ENCODE assay signal across 8 cellular contexts in genomic region chr13:107373551-107373950, GRCh38.
A peak's percentile ranks its signal among the peaks of the same experiment; 100 is the strongest.
DNase-seq lines count a peak whose midpoint lies in the region; ATAC-seq and TF ChIP-seq lines count a peak whose summit lies in the region.

No MANE protein-coding gene starts in this region.

- intact Hi-C loops in stomach (cut with DNase I; ENCODE audit: low total_unique reads): no loop called here
- intact Hi-C loops in prostate gland (cut with DNase I): no loop called here
- intact Hi-C loops in gastrocnemius medialis (cut with DNase I; ENCODE audit: low total_unique reads): no loop called here
- intact Hi-C loops in left ventricle myocardium superior (cut with micrococcal nuclease): no loop called here

- no peak overlapping the region for H3K9ac ChIP-seq in OCI-LY3 (ENCODE audit: low read length)

- H2AFZ ChIP-seq in OCI-LY3 (ENCODE audit: low read depth, low read length): peak overlapping the region; percentile 78

- TF ChIP-seq EP300 in stomach (IDR thresholded peaks at IDR 0.05): no peak

- H3K27me3 ChIP-seq in OCI-LY3 (ENCODE audit: low read depth, low read length) (no peaks in the 10 kb centered on the region), stomach (no peaks in the 10 kb centered on the region), prostate gland (replicated peaks; ENCODE audit: insufficient read depth) (no peaks in the 10 kb centered on the region), gastrocnemius medialis (no peaks in the 10 kb centered on the region)

- peak; percentile 77 for TF ChIP-seq CTCF in OCI-LY3 (IDR thresholded peaks at IDR 0.05; ENCODE audit: low read depth, low read length)
- peak; percentile 54 for TF ChIP-seq CTCF in fibroblast of pulmonary artery (IDR thresholded peaks at IDR 0.05; ENCODE audit: low read length, missing control alignments)
- TF ChIP-seq CTCF in stomach (IDR thresholded peaks at IDR 0.05): peak in 4 of 7 experiments; percentile 18 to 44 (median 29)
- no peak for TF ChIP-seq CTCF in prostate gland (IDR thresholded peaks at IDR 0.05)
- TF ChIP-seq CTCF in gastrocnemius medialis (IDR thresholded peaks at IDR 0.05 in 4 of 5, conservative IDR thresholded peaks at IDR 0.05 in 1 of 5): no peak

- no peak overlapping the region for H3K27ac ChIP-seq in OCI-LY3 (ENCODE audit: low read length)
- H3K27ac ChIP-seq in stomach: no peak overlapping the region
- H3K27ac ChIP-seq in prostate gland: no peak overlapping the region
- H3K27ac ChIP-seq in gastrocnemius medialis: no peak overlapping the region

- H3K4me3 ChIP-seq in OCI-LY3 (ENCODE audit: low read length): peak overlapping the region; percentile 60
- no peak overlapping the region for H3K4me3 ChIP-seq in fibroblast of pulmonary artery (replicated peaks; ENCODE audit: low read depth, low read length)
- no peak overlapping the region for H3K4me3 ChIP-seq in stomach
- no peak overlapping the region for H3K4me3 ChIP-seq in prostate gland
- H3K4me3 ChIP-seq in gastrocnemius medialis: no peak overlapping the region

- H3K4me2 ChIP-seq in OCI-LY3 (ENCODE audit: low read length): peak overlapping the region; percentile 65

- no peaks in the 10 kb centered on the region for H3K79me2 ChIP-seq in OCI-LY3 (ENCODE audit: low read length)

- 5 to 13% (median 8%) methylated on average over 3 of the region's 3 CpGs for WGBS in stomach, 5 donors
- WGBS in prostate gland: 6% methylated on average over 3 of the region's 3 CpGs

- no peaks in the 10 kb centered on the region for H3K36me3 ChIP-seq in OCI-LY3 (replicated peaks; ENCODE audit: low read depth, low read length)
- no peaks in the 10 kb centered on the region for H3K36me3 ChIP-seq in stomach
- no peaks in the 10 kb centered on the region for H3K36me3 ChIP-seq in prostate gland
- H3K36me3 ChIP-seq in gastrocnemius medialis: no peaks in the 10 kb centered on the region

- H3K4me1 ChIP-seq in OCI-LY3 (ENCODE audit: low read length): peaks cover 5% of the 10 kb centered on the region; the same call in 1 of the 2 replicates
- no peaks in the 10 kb centered on the region for H3K4me1 ChIP-seq in stomach
- no peaks in the 10 kb centered on the region for H3K4me1 ChIP-seq in prostate gland (replicated peaks)
- H3K4me1 ChIP-seq in gastrocnemius medialis: no peaks in the 10 kb centered on the region

- no peak for TF ChIP-seq POLR2A in stomach (IDR thresholded peaks at IDR 0.05)
- no peak for TF ChIP-seq POLR2A in prostate gland (IDR thresholded peaks at IDR 0.05)
- no peak for TF ChIP-seq POLR2A in gastrocnemius medialis (IDR thresholded peaks at IDR 0.05)

- peak; percentile 30 for DNase-seq in DMS79 treated with DMSO at 0.1 percent for 48 hours (lab: John Stamatoyannopoulos, UW)
- no peak for DNase-seq in DMS79 (lab: John Stamatoyannopoulos, UW)
- peak; percentile 77 for DNase-seq in fibroblast of pulmonary artery (ENCODE audit: low read depth)
- no peak for DNase-seq in stomach
- no peak for DNase-seq in prostate gland (ENCODE audit: low spot score)
- no peak for DNase-seq in gastrocnemius medialis
- DNase-seq in left ventricle myocardium superior: no peak

- H4K20me1 ChIP-seq in OCI-LY3 (ENCODE audit: insufficient read depth, low read length): no peaks in the 10 kb centered on the region

- ATAC-seq in gastrocnemius medialis (no peak), left ventricle myocardium superior (no peak)

- in situ Hi-C loops in gastrocnemius medialis (cut with MboI; ENCODE audit: low sequenced_read_pairs in 4 of 4): no loop called here

- H3K9me3 ChIP-seq in OCI-LY3 (ENCODE audit: insufficient read depth, low read length) (no peaks in the 10 kb centered on the region), stomach (no peaks in the 10 kb centered on the region), prostate gland (no peaks in the 10 kb centered on the region), gastrocnemius medialis (no peaks in the 10 kb centered on the region)

Comparison
In these comparisons a context has a peak if more than half of its experiments do, and no peak if none do; other contexts are left out.
1. DNase-seq: peak in DMS79 treated with DMSO at 0.1 percent for 48 hours (single experiment) and fibroblast of pulmonary artery (single experiment); none in DMS79 (single experiment), stomach (single experiment), prostate gland (single experiment), gastrocnemius medialis (0 of 2) and left ventricle myocardium superior (single experiment).
2. CTCF ChIP-seq: peak in OCI-LY3 (single experiment), fibroblast of pulmonary artery (single experiment) and stomach (4 of 7); none in prostate gland (0 of 4) and gastrocnemius medialis (0 of 5).